Comparison of ENCODE assay signal across 8 cellular contexts in the genomic region with DNA sequence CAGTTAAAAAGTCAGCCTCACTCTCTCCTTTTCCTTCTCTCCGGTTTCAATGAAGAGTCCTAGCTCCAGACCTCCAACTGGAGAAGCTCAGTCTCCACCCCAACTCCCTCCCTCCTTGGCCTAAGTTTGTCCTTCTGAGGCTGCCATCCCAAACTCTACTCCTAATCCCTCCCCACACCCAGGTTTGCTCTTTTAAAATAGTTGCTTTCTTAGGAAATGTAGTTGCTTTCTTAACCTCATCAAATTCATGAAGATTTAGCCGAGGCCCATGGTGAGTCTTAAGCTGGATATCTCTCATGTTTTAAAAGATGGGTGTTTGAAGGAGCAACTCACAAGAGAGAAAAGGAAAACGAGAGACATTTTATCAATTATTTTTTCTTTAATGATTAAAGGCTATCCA. TPM values are rescaled to one million over a fixed set of nuclear protein-coding genes. Genes with fewer than 3 reads are reported as not detected.
DNase-seq lines count a peak whose midpoint lies in the region; ATAC-seq, FAIRE-seq and TF ChIP-seq lines count a peak whose summit lies in the region.

No MANE protein-coding gene starts in this region.

- H3K4me3 Mint-ChIP-seq in astrocyte (ENCODE audit: unreplicated experiment) = peak overlapping the region; percentile 99

- H4K20me1 ChIP-seq in DND-41 (ENCODE audit: insufficient read depth, low read length) (no peaks in the 10 kb centered on the region), astrocyte (ENCODE audit: insufficient read depth, low read length) (no peaks in the 10 kb centered on the region)

- H3K36me3 ChIP-seq in DND-41 (ENCODE audit: insufficient read depth, low read length) (peaks cover 24% of the 10 kb centered on the region), astrocyte (ENCODE audit: insufficient read depth, low read length) (no peaks in the 10 kb centered on the region)

- no peak overlapping the region for H3K27ac Mint-ChIP-seq in astrocyte (ENCODE audit: unreplicated experiment)

- H3K4me2 ChIP-seq in DND-41 (ENCODE audit: insufficient read depth, low read length) (peak overlapping the region; percentile 82), astrocyte (ENCODE audit: low read length) (peak overlapping the region; percentile 82)

- peak overlapping the region; percentile 77 for H2AFZ ChIP-seq in DND-41 (ENCODE audit: low read depth, low read length)
- peak overlapping the region; percentile 35 for H2AFZ ChIP-seq in astrocyte (ENCODE audit: low read depth, low read length)

- H3K36me3 Mint-ChIP-seq in astrocyte (ENCODE audit: low read depth, unreplicated experiment) = peaks cover 2% of the 10 kb centered on the region

- H3K9me3 ChIP-seq in DND-41 (ENCODE audit: insufficient read depth, low read length, severe bottlenecking) = no peaks in the 10 kb centered on the region
- no peaks in the 10 kb centered on the region for H3K9me3 ChIP-seq in astrocyte (ENCODE audit: insufficient read depth, low read depth, low read length)

- H3K9me3 Mint-ChIP-seq in astrocyte (ENCODE audit: unreplicated experiment) = no peaks in the 10 kb centered on the region

- peaks cover 7% of the 10 kb centered on the region for H3K4me1 Mint-ChIP-seq in astrocyte (ENCODE audit: low read depth, unreplicated experiment)

- TF ChIP-seq CTCF in DND-41 (IDR thresholded peaks at IDR 0.05; ENCODE audit: borderline replicate concordance, extremely low read depth, low read length, poor library complexity, severe bottlenecking) (no peak), LNCaP clone FGC (IDR thresholded peaks at IDR 0.05; ENCODE audit: control insufficient read depth, extremely low read depth, insufficient read depth) (no peak), astrocyte (IDR thresholded peaks at IDR 0.05; ENCODE audit: insufficient read depth, low read depth, low read length) (no peak), GM13977 (IDR thresholded peaks at IDR 0.05; ENCODE audit: extremely low read depth, insufficient read depth, missing control alignments) (no peak)

- no peaks in the 10 kb centered on the region for H3K27me3 Mint-ChIP-seq in astrocyte (ENCODE audit: low read depth, unreplicated experiment)

- H3K27ac ChIP-seq in DND-41 (ENCODE audit: low read length) (peak overlapping the region; percentile 98), astrocyte (ENCODE audit: low read depth, low read length) (no peak overlapping the region), temporal lobe (ENCODE audit: low read depth, low read length) (peak overlapping the region; percentile 29)

- peak overlapping the region; percentile 71 to 80; a peak in 3 of 4 replicates for H3K4me3 ChIP-seq in DND-41 (ENCODE audit: low read depth in 1 of 2, low read length in 2 of 2)
- peak overlapping the region; percentile 77 for H3K4me3 ChIP-seq in LNCaP clone FGC (ENCODE audit: low read depth, low read length)
- peak overlapping the region; percentile 72 for H3K4me3 ChIP-seq in astrocyte (ENCODE audit: insufficient read depth, low read depth, low read length)

- H3K79me2 ChIP-seq in DND-41 (ENCODE audit: insufficient read depth, low read length) = peaks cover 26% of the 10 kb centered on the region
- peaks cover 12% of the 10 kb centered on the region for H3K79me2 ChIP-seq in astrocyte (ENCODE audit: insufficient read depth, low read length)

- H3K9ac ChIP-seq in DND-41 (ENCODE audit: low read depth, low read length) = peak overlapping the region; percentile 99
- H3K9ac ChIP-seq in astrocyte (ENCODE audit: low read length) = peak overlapping the region; percentile 88

- DNase-seq in DND-41 = peak; percentile 55
- DNase-seq in LNCaP clone FGC (ENCODE audit: low read depth) = no peak
- DNase-seq in astrocyte (ENCODE audit: low read depth) = peak; percentile 8
- DNase-seq in iPS-NIHi11 (ENCODE audit: low spot score) = peak; percentile 59
- DNase-seq in DMS79 treated with DMSO at 0.1 percent for 48 hours (lab: John Stamatoyannopoulos, UW) = no peak
- no peak for DNase-seq in GM13977 (ENCODE audit: low spot score)

- peak; percentile 39; the same call in 2 of the 3 replicates for ATAC-seq in DND-41 (ENCODE audit: insufficient read depth, low read depth)
- ATAC-seq in GM19397 (IDR thresholded peaks at IDR 0.05; ENCODE audit: unreplicated experiment) = no peak

- FAIRE-seq in astrocyte (lab: Jason Lieb, UNC) = no peak

- peaks cover 34% of the 10 kb centered on the region for H3K4me1 ChIP-seq in DND-41 (ENCODE audit: insufficient read depth, low read length)
- H3K4me1 ChIP-seq in astrocyte (ENCODE audit: insufficient read depth, low read length) = peaks cover 6% of the 10 kb centered on the region

- in situ Hi-C loops in GM13977 (cut with MboI; ENCODE audit: low pct_unique_long_range_greater_than_20kb, low sequenced_read_pairs, unreplicated experiment) = no loop called here

- H3K27me3 ChIP-seq in DND-41 (ENCODE audit: insufficient read depth, low read length, poor library complexity) (no peaks in the 10 kb centered on the region), astrocyte (ENCODE audit: insufficient read depth, low read length) (no peaks in the 10 kb centered on the region)

RNA-seq across cellular contexts. Expression of a gene that starts 0.9 kb away (rescaled TPM):
- total RNA-seq in astrocyte (38.3 and 38.9 TPM in 2 replicates), temporal lobe (84.3 TPM)

Comparison
In these comparisons a context has a peak if more than half of its experiments do, and no peak if none do; other contexts are left out.
1. DNase-seq: peak in DND-41 (single experiment), astrocyte (single experiment) and iPS-NIHi11 (single experiment); none in LNCaP clone FGC (single experiment), DMS79 treated with DMSO at 0.1 percent for 48 hours (single experiment) and GM13977 (single experiment).
2. Peak in every context shown above with its lines, with median percentiles within 50 percentile points of each other: H3K4me3 ChIP-seq.